Comparison of ENCODE assay signal across 1 cellular context in genomic region chr10:101018600-101019439, GRCh38.
TF ChIP-seq lines count a peak whose summit lies in the region.

No MANE protein-coding gene starts in this region.

TF ChIP-seq in HepG2, 621 proteins besides CTCF, POLR2A, EP300 and RAD21 (continued from another document and continues in another):
- TF ChIP-seq LRRFIP1 (CRISPR knock-in tag; conservative IDR thresholded peaks at IDR 0.05) (no peak), ZNF280D (CRISPR knock-in tag; IDR thresholded peaks at IDR 0.05) (no peak), TARDBP (CRISPR knock-in tag; IDR thresholded peaks at IDR 0.05) (peak; percentile 76), ZNF746 (CRISPR knock-in tag; IDR thresholded peaks at IDR 0.05) (no peak), NFATC3 (CRISPR knock-in tag; IDR thresholded peaks at IDR 0.05) (no peak), DNMT3B (CRISPR knock-in tag; conservative IDR thresholded peaks at IDR 0.05) (no peak), LCORL (IDR thresholded peaks at IDR 0.05) (no peak), LCORL (CRISPR knock-in tag; IDR thresholded peaks at IDR 0.05) (no peak), THAP9 (CRISPR knock-in tag; IDR thresholded peaks at IDR 0.05; ENCODE audit: borderline replicate concordance) (peak; percentile 55; the same call in 1 of the 2 replicates), PHF5A (CRISPR knock-in tag; IDR thresholded peaks at IDR 0.05; ENCODE audit: low read depth, unreplicated experiment) (no peak), BRD4 (CRISPR knock-in tag; IDR thresholded peaks at IDR 0.05) (no peak), MXD1 (CRISPR knock-in tag; IDR thresholded peaks at IDR 0.05) (peak; percentile 80), ATF7-NPFF (CRISPR knock-in tag; IDR thresholded peaks at IDR 0.05; ENCODE audit: low read depth) (peak; percentile 82; the same call in 1 of the 2 replicates), GPN1 (CRISPR knock-in tag; IDR thresholded peaks at IDR 0.05; ENCODE audit: borderline replicate concordance) (no peak), AKAP8 (CRISPR knock-in tag; IDR thresholded peaks at IDR 0.05) (no peak), ZSCAN20 (CRISPR knock-in tag; IDR thresholded peaks at IDR 0.05; ENCODE audit: borderline replicate concordance) (no peak), ZNF12 (CRISPR knock-in tag; IDR thresholded peaks at IDR 0.05) (peak; percentile 79), ARID2 (CRISPR knock-in tag; IDR thresholded peaks at IDR 0.05; ENCODE audit: borderline replicate concordance) (peak; percentile 71; the same call in 1 of the 2 replicates), YEATS2 (CRISPR knock-in tag; IDR thresholded peaks at IDR 0.05; ENCODE audit: borderline replicate concordance) (peak; percentile 54; the same call in 1 of the 2 replicates), PHF21A (CRISPR knock-in tag; IDR thresholded peaks at IDR 0.05) (0 out of 2 replicates have a peak, but pooled peaks have one; percentile 18), SIX1 (CRISPR knock-in tag; IDR thresholded peaks at IDR 0.05; ENCODE audit: borderline replicate concordance) (no peak), CENPT (CRISPR knock-in tag; IDR thresholded peaks at IDR 0.05; ENCODE audit: low read depth) (no peak), RFXANK (CRISPR knock-in tag; IDR thresholded peaks at IDR 0.05) (no peak), RAD51 (IDR thresholded peaks at IDR 0.05; ENCODE audit: borderline replicate concordance) (no peak), TP53 (CRISPR knock-in tag; conservative IDR thresholded peaks at IDR 0.05) (no peak), ZBTB4 (CRISPR knock-in tag; IDR thresholded peaks at IDR 0.05; ENCODE audit: borderline replicate concordance) (no peak), SKI (IDR thresholded peaks at IDR 0.05; ENCODE audit: partially characterized antibody) (no peak), ZNF430 (CRISPR knock-in tag; IDR thresholded peaks at IDR 0.05) (0 out of 2 replicates have a peak, but pooled peaks have one; percentile 29), FOXJ3 (CRISPR knock-in tag; IDR thresholded peaks at IDR 0.05; ENCODE audit: borderline replicate concordance) (no peak), ZNF557 (CRISPR knock-in tag; IDR thresholded peaks at IDR 0.05) (no peak), CHD4 (IDR thresholded peaks at IDR 0.05; ENCODE audit: borderline replicate concordance, low read length) (no peak), ZNF556 (CRISPR knock-in tag; IDR thresholded peaks at IDR 0.05; ENCODE audit: borderline replicate concordance) (no peak), BORCS8-MEF2B (CRISPR knock-in tag; IDR thresholded peaks at IDR 0.05) (peak; percentile 76), TBX2 (CRISPR knock-in tag; IDR thresholded peaks at IDR 0.05; ENCODE audit: borderline replicate concordance) (peak; percentile 48; the same call in 1 of the 2 replicates), STAT6 (CRISPR knock-in tag; IDR thresholded peaks at IDR 0.05; ENCODE audit: borderline replicate concordance) (no peak), ZBTB33 (CRISPR knock-in tag; IDR thresholded peaks at IDR 0.05) (0 out of 2 replicates have a peak, but pooled peaks have one; percentile 10), ZNF431 (CRISPR knock-in tag; IDR thresholded peaks at IDR 0.05; ENCODE audit: borderline replicate concordance, low read depth) (no peak), ZNF710 (CRISPR knock-in tag; IDR thresholded peaks at IDR 0.05; ENCODE audit: borderline replicate concordance) (peak; percentile 53; the same call in 1 of the 2 replicates), HIVEP1 (CRISPR knock-in tag; IDR thresholded peaks at IDR 0.05) (peak; percentile 80), ZNF367 (CRISPR knock-in tag; IDR thresholded peaks at IDR 0.05; ENCODE audit: borderline replicate concordance) (no peak), POGZ (CRISPR knock-in tag; IDR thresholded peaks at IDR 0.05) (peak; percentile 50), NONO (IDR thresholded peaks at IDR 0.05) (no peak), NONO (CRISPR knock-in tag; conservative IDR thresholded peaks at IDR 0.05) (0 out of 2 replicates have a peak, but pooled peaks have one; percentile 62), HMG20A (CRISPR knock-in tag; IDR thresholded peaks at IDR 0.05; ENCODE audit: borderline replicate concordance) (no peak)
